In genomic region chr19:5293607-5294089, GRCh38 we compare ENCODE assay signal across 8 cellular contexts. TPM values are rescaled to one million over a fixed set of nuclear protein-coding genes. Genes with fewer than 3 reads are reported as not detected.
DNase-seq lines count a peak whose midpoint lies in the region; ATAC-seq and TF ChIP-seq lines count a peak whose summit lies in the region.

No MANE protein-coding gene starts in this region.

- DNase-seq in NCI-H748 (lab: John Stamatoyannopoulos, UW; ENCODE audit: unreplicated experiment): peak; percentile 44
- DNase-seq in NCI-H748 treated with DMSO at 0.1 percent for 48 hours (lab: John Stamatoyannopoulos, UW): no peak
- peak; percentile 76 for DNase-seq in SK-N-DZ (ENCODE audit: low spot score)
- DNase-seq in fibroblast of peridontal ligament (ENCODE audit: extremely low read depth): peak; percentile 47
- DNase-seq in omental fat pad (ENCODE audit: low spot score): no peak
- no peak for DNase-seq in T-helper 9 cell
- no peak for DNase-seq in activated CD8-positive, alpha-beta memory T cell treated with anti-CD3 and anti-CD28 coated beads, Interleukin-2, amount 50 U/mL, for 48 hours

- ATAC-seq in omental fat pad (ENCODE audit: low FRiP score): peak; percentile 51
- ATAC-seq in HG03280 (IDR thresholded peaks at IDR 0.05; ENCODE audit: unreplicated experiment): no peak

- TF ChIP-seq CTCF in omental fat pad (IDR thresholded peaks at IDR 0.05): no peak

RNA-seq across cellular contexts. Expression of gene PTPRS, which starts 47.0 kb away (rescaled TPM):
- 50.3 and 56.6 TPM in 2 replicates for polyA plus RNA-seq in SK-N-DZ (2014; cell fraction: cytosol; rRNA removed)
- 70.3 and 104 TPM in 2 replicates for polyA plus RNA-seq in SK-N-DZ (2014; cell fraction: nucleus; rRNA removed)
- 100 to 1,000 TPM; 238 to 530 (median 338) TPM for total RNA-seq in omental fat pad

Comparison
In these comparisons a context has a peak if more than half of its experiments do, and no peak if none do; other contexts are left out.
1. DNase-seq: peak in NCI-H748 (single experiment), SK-N-DZ (single experiment) and fibroblast of peridontal ligament (single experiment); none in NCI-H748 treated with DMSO at 0.1 percent for 48 hours (single experiment), omental fat pad (single experiment), T-helper 9 cell (single experiment) and activated CD8-positive, alpha-beta memory T cell treated with anti-CD3 and anti-CD28 coated beads, Interleukin-2, amount 50 U/mL, for 48 hours (single experiment).